Comparison of ENCODE assay signal across 8 cellular contexts in the genomic region with DNA sequence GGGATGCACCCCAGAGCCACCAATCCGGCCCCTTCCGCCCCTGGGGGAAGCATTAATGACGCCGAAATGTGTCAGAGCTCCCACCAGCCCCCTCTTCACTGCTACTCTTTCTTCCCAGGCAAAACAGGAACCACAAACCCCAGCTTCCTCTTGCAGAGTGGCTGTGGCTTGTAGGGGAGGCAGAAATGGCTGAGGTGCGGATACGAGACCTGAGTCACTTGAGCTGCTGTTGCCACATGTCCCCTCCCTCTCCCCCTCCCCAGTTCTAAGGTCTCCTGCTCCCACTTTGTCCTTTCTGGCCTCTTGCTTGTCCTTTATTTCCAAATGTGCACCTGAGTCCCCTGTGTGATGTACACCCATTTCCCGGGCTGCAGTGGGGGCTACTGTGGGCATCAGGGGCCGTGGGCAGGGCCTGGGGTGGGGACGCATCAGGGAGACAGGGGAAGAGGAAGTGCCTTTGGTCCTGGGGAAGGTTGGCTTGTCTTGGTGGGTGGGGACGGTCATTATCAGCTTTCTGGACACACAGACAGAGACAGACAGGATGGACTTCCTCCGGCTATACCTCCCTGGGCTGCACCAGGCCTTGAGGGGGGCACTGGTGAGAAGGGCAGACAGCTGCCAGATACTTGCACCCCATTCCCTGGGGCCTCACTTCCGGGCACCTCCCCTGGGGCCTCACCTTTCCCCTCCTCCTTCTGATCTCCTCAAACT. TPM values are rescaled to one million over a fixed set of nuclear protein-coding genes. Genes with fewer than 3 reads are reported as not detected.
A peak's percentile ranks its signal among the peaks of the same experiment; 100 is the strongest.
DNase-seq lines count a peak whose midpoint lies in the region; ATAC-seq and TF ChIP-seq lines count a peak whose summit lies in the region.

A gene with protein sequence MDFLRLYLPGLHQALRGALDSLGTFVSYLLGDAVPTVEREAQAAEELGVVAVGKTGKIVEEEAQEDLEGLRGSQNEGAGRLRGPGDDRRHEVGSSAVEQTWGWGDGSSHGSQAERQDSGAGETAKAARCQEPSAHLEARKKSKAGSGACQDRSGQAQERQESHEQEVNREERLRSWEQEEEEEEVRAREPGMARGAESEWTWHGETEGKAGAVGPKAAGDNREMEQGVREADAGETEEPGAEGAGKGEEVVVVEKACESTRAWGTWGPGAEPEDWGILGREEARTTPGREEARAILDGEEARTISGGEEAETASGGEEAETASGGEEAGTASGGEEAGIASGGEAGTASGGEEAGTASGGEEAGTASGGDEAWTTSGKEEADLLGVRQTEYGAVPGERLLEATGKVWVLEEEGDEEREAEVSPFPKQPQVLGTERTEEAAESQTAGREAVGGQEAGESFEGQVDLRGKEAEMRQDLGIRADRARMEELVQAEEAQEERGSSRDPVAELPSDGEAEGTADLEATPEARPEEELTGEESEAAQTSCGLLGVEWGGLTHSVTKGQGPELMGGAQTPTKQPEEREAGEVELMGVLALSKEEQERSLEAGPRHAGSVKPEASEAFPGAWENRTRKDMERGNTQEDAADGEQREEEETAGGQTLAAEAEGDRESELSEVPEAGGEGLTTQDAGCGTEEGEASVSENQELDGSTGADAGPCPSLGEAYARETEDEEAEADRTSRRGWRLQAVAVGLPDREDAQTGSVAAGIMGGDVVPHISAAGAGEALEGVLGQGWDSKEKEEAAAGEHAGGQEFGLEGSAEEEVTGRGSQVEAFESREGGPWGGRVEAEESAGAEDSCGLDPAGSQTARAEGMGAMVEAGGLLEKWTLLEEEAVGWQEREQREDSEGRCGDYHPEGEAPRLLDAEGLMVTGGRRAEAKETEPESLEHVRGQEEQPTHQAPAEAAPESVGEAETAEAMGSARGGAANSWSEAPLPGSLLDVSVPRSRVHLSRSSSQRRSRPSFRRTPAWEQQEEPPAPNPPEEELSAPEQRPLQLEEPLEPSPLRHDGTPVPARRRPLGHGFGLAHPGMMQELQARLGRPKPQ (plus strand): TSS at position 503 of the 711 bp plus-strand sequence. CDS start 39 bp downstream, at position 542.

- peak within 1 kb of the TSS; percentile 30 for H2AFZ ChIP-seq in mesenchymal stem cell (ENCODE audit: low read depth, low read length)

- DNase-seq in CD4-positive, alpha-beta memory T cell: peak; percentile 93 to 98 (median 94)
- DNase-seq in Peyer's patch: peak; percentile 71 to 94 (median 93)
- peak; percentile 82 for DNase-seq in activated effector memory CD4-positive, alpha-beta T cell treated with Interleukin-2 at 50 U/mL for 16 hours
- no peak for DNase-seq in mesenchymal stem cell
- DNase-seq in SW 1271 (lab: John Stamatoyannopoulos, UW): no peak
- no peak for DNase-seq in WERI-Rb-1

- H3K27ac Mint-ChIP-seq in CD4-positive, alpha-beta memory T cell: peak within 1 kb of the TSS; percentile 96 to 100 (median 99)
- peak within 1 kb of the TSS; percentile 100 for H3K27ac Mint-ChIP-seq in stimulated activated memory B cell treated with anti-CD40 and anti-IgM and Interleukin-4, amounts not matched to agents 10 μg/mL and 1 μg/mL and 100 μg/mL, for 72 hours

- no peak within 1 kb of the TSS for H2BK120ac ChIP-seq in mesenchymal stem cell (ENCODE audit: low read depth, low read length)

- no peak within 1 kb of the TSS for H2BK5ac ChIP-seq in mesenchymal stem cell (ENCODE audit: low read depth, low read length, poor library complexity, severe bottlenecking)

- H2AK5ac ChIP-seq in mesenchymal stem cell (ENCODE audit: low read length, severe bottlenecking): no peak within 1 kb of the TSS

- H3K4me3 Mint-ChIP-seq in CD4-positive, alpha-beta memory T cell: peak within 1 kb of the TSS; percentile 85 to 99 (median 94)
- peak within 1 kb of the TSS; percentile 74 for H3K4me3 Mint-ChIP-seq in stimulated activated memory B cell treated with anti-CD40 and anti-IgM and Interleukin-4, amounts not matched to agents 10 μg/mL and 1 μg/mL and 100 μg/mL, for 72 hours

- peaks cover 0 to 2% (median 0%) of the 10 kb centered on the region in 8 donors for H3K9me3 Mint-ChIP-seq in CD4-positive, alpha-beta memory T cell
- no peaks in the 10 kb centered on the region for H3K9me3 Mint-ChIP-seq in stimulated activated memory B cell treated with anti-CD40 and anti-IgM and Interleukin-4, amounts not matched to agents 10 μg/mL and 1 μg/mL and 100 μg/mL, for 72 hours

- peak within 1 kb of the TSS; percentile 80 for H3K27ac ChIP-seq in CD4-positive, alpha-beta memory T cell (ENCODE audit: low read depth, low read length)
- peak within 1 kb of the TSS; percentile 85 to 91 (median 90) for H3K27ac ChIP-seq in Peyer's patch
- no peak within 1 kb of the TSS for H3K27ac ChIP-seq in mesenchymal stem cell (ENCODE audit: low read length, poor library complexity, severe bottlenecking)
- H3K27ac ChIP-seq in WERI-Rb-1: no peak within 1 kb of the TSS

- no peak within 1 kb of the TSS for H2BK12ac ChIP-seq in mesenchymal stem cell (ENCODE audit: low read length in 2 of 2)

- peak within 1 kb of the TSS; percentile 10 for H4K8ac ChIP-seq in mesenchymal stem cell (ENCODE audit: low read length)

- no peak within 1 kb of the TSS for H3K4me2 ChIP-seq in mesenchymal stem cell (ENCODE audit: low read length, poor library complexity, severe bottlenecking)

- peaks cover 7% of the 10 kb centered on the region for H3K79me1 ChIP-seq in mesenchymal stem cell (replicated peaks; ENCODE audit: low read length, poor library complexity, severe bottlenecking)

- H3K36me3 Mint-ChIP-seq in CD4-positive, alpha-beta memory T cell: peaks cover 18 to 40% of the 10 kb centered on the region in 2 donors
- H3K36me3 Mint-ChIP-seq in stimulated activated memory B cell treated with anti-CD40 and anti-IgM and Interleukin-4, amounts not matched to agents 10 μg/mL and 1 μg/mL and 100 μg/mL, for 72 hours: peaks cover 2% of the 10 kb centered on the region

- CTCF ChIA-PET in CD4-positive, alpha-beta memory T cell (lab: Charles Lee; ENCODE audit: partially characterized antibody): interaction anchor here (1.1 to 1.8 kb wide), 5 partner anchors 40 to 216 kb away, joined by 3 to 12 read pairs (median 6); a partner anchor contains a TSS

- WGBS in mesenchymal stem cell: 84% methylated on average over 11 of the region's 12 CpGs

- no peak for TF ChIP-seq POLR2A in Peyer's patch (IDR thresholded peaks at IDR 0.05)

- H3K4me1 ChIP-seq in CD4-positive, alpha-beta memory T cell (ENCODE audit: insufficient read depth, low read length): peaks cover 68% of the 10 kb centered on the region
- H3K4me1 ChIP-seq in Peyer's patch: peaks cover 0 to 31% (median 13%) of the 10 kb centered on the region in 4 donors
- H3K4me1 ChIP-seq in mesenchymal stem cell (ENCODE audit: control insufficient read depth, insufficient read depth, low read depth, low read length): no peaks in the 10 kb centered on the region

- no peak within 1 kb of the TSS for H3K9ac ChIP-seq in mesenchymal stem cell (ENCODE audit: low read length)

- peak within 1 kb of the TSS; percentile 57 to 61 for H3K4me3 ChIP-seq in CD4-positive, alpha-beta memory T cell (ENCODE audit: low read length in 2 of 2)
- H3K4me3 ChIP-seq in Peyer's patch (peak within 1 kb of the TSS; percentile 1 to 43 (median 36)), mesenchymal stem cell (ENCODE audit: insufficient read depth in 1 of 2, low read depth in 1 of 2, low read length in 2 of 2) (no peak within 1 kb of the TSS), WERI-Rb-1 (ENCODE audit: low read depth, low read length) (no peak within 1 kb of the TSS)

- no peaks in the 10 kb centered on the region for H3K27me3 ChIP-seq in CD4-positive, alpha-beta memory T cell (ENCODE audit: insufficient read depth, low read length)
- H3K27me3 ChIP-seq in Peyer's patch: no peaks in the 10 kb centered on the region
- H3K27me3 ChIP-seq in mesenchymal stem cell (ENCODE audit: control insufficient read depth in 1 of 2, insufficient read depth in 1 of 2, low read length in 2 of 2): peaks cover 0 to 17% of the 10 kb centered on the region in 2 experiments
- no peaks in the 10 kb centered on the region for H3K27me3 ChIP-seq in WERI-Rb-1 (ENCODE audit: insufficient read depth, low read depth, severe bottlenecking)

- H3K18ac ChIP-seq in mesenchymal stem cell (ENCODE audit: low read depth in 1 of 2, low read length in 2 of 2): no peak within 1 kb of the TSS

- H3K4ac ChIP-seq in mesenchymal stem cell (ENCODE audit: low read depth in 1 of 2, low read length in 2 of 2): no peak within 1 kb of the TSS

- peaks cover 36 to 71% (median 60%) of the 10 kb centered on the region in 4 donors for H3K4me1 Mint-ChIP-seq in CD4-positive, alpha-beta memory T cell
- peaks cover 49% of the 10 kb centered on the region for H3K4me1 Mint-ChIP-seq in stimulated activated memory B cell treated with anti-CD40 and anti-IgM and Interleukin-4, amounts not matched to agents 10 μg/mL and 1 μg/mL and 100 μg/mL, for 72 hours

- POLR2A ChIA-PET in CD4-positive, alpha-beta memory T cell (lab: Charles Lee; ENCODE audit: partially characterized antibody): interaction anchor here (0.5 to 6.2 kb wide), 21 partner anchors 9 to 888 kb away, joined by 3 to 122 read pairs (median 4); a partner anchor contains a TSS

- H3K14ac ChIP-seq in mesenchymal stem cell (ENCODE audit: low read length in 2 of 2): no peak within 1 kb of the TSS

- peaks cover 3% of the 10 kb centered on the region for H3K36me3 ChIP-seq in CD4-positive, alpha-beta memory T cell (ENCODE audit: insufficient read depth, low read length)
- H3K36me3 ChIP-seq in Peyer's patch (peaks cover 0 to 13% (median 0%) of the 10 kb centered on the region in 3 donors), mesenchymal stem cell (ENCODE audit: control insufficient read depth in 1 of 2, insufficient read depth in 2 of 2, low read depth in 1 of 2, low read length in 2 of 2) (peaks cover under 1 to 2% of the 10 kb centered on the region in 2 experiments), WERI-Rb-1 (no peaks in the 10 kb centered on the region)

- no peak within 1 kb of the TSS for H2BK15ac ChIP-seq in mesenchymal stem cell (ENCODE audit: low read depth, poor library complexity, severe bottlenecking)

- H3K9me3 ChIP-seq in CD4-positive, alpha-beta memory T cell (ENCODE audit: control insufficient read depth in 1 of 2, low read length in 2 of 2): no peaks in the 10 kb centered on the region
- no peaks in the 10 kb centered on the region for H3K9me3 ChIP-seq in Peyer's patch
- no peaks in the 10 kb centered on the region for H3K9me3 ChIP-seq in mesenchymal stem cell (ENCODE audit: control insufficient read depth, low read length)
- no peaks in the 10 kb centered on the region for H3K9me3 ChIP-seq in WERI-Rb-1 (ENCODE audit: severe bottlenecking)

- no peaks in the 10 kb centered on the region for H3K27me3 Mint-ChIP-seq in CD4-positive, alpha-beta memory T cell
- H3K27me3 Mint-ChIP-seq in stimulated activated memory B cell treated with anti-CD40 and anti-IgM and Interleukin-4, amounts not matched to agents 10 μg/mL and 1 μg/mL and 100 μg/mL, for 72 hours: no peaks in the 10 kb centered on the region

- H4K91ac ChIP-seq in mesenchymal stem cell (ENCODE audit: low read length): no peak within 1 kb of the TSS

- TF ChIP-seq CTCF in Peyer's patch (IDR thresholded peaks at IDR 0.05): no peak
- TF ChIP-seq CTCF in WERI-Rb-1 (IDR thresholded peaks at IDR 0.05; ENCODE audit: low read depth, low read length): no peak

- intact Hi-C loops in CD4-positive, alpha-beta memory T cell (cut with micrococcal nuclease): loop anchor here (1.0 kb wide), 2 partner anchors 40 to 55 kb away; no protein-coding TSS in a partner anchor

- no peak within 1 kb of the TSS for H3K23ac ChIP-seq in mesenchymal stem cell (ENCODE audit: low read length in 2 of 2)

- peak; percentile 44 for ATAC-seq in GM21737 (IDR thresholded peaks at IDR 0.05; ENCODE audit: unreplicated experiment)
- ATAC-seq in stimulated activated memory B cell treated with anti-CD40 and anti-IgM and Interleukin-4, amounts not matched to agents 10 μg/mL and 1 μg/mL and 100 μg/mL, for 72 hours: peak; percentile 84

RNA-seq across cellular contexts. Expression of the gene that starts here (rescaled TPM):
- total RNA-seq in CD4-positive, alpha-beta memory T cell: 1 to 10 TPM; 9.1 to 9.9 TPM
- polyA plus RNA-seq in CD4-positive, alpha-beta memory T cell: 1 to 10 TPM in 1 of 2 donors, under 1 TPM in 1; 0.12 to 3.5 TPM
- total RNA-seq in Peyer's patch: 10 to 100 TPM; 11.9 to 25.2 (median 14.6) TPM
- polyA plus RNA-seq in mesenchymal stem cell (2013, experiment 1 of 2): 0.01 TPM
- polyA plus RNA-seq in mesenchymal stem cell (2013, experiment 2 of 2): 0.03 TPM

Comparison
In these comparisons a context has a peak if more than half of its experiments do, and no peak if none do; other contexts are left out.
1. DNase-seq: peak in CD4-positive, alpha-beta memory T cell (5 of 5), Peyer's patch (3 of 3) and activated effector memory CD4-positive, alpha-beta T cell treated with Interleukin-2 at 50 U/mL for 16 hours (single experiment); none in mesenchymal stem cell (single experiment), SW 1271 (0 of 2) and WERI-Rb-1 (single experiment).
2. H3K27ac ChIP-seq: peak in CD4-positive, alpha-beta memory T cell (single experiment) and Peyer's patch (4 of 4); none in mesenchymal stem cell (single experiment) and WERI-Rb-1 (single experiment).
3. H3K4me3 ChIP-seq: peak in CD4-positive, alpha-beta memory T cell (2 of 2) and Peyer's patch (4 of 4); none in mesenchymal stem cell (0 of 2) and WERI-Rb-1 (single experiment).